ENCODE assay signal across 1 cellular context in the genomic region with DNA sequence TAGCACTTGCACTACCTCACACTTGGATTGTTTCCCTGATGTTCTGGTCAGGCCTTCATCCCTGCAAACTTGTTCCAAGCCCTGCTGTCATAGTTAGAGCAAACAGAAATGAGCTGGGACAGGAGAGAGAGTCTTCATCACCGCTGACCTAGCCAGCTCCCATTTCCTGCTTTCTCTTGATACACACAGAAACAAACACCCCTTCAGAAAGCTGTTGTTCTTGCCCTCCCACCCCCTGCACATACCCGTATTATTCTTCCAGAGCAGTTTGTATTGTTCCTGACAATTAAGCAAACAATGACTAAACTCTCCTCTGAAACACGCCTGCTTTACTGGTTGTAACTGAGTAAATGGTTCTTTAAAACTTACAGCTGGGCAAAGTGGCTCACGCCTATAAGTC.
TF ChIP-seq lines count a peak whose summit lies in the region.

No MANE protein-coding gene starts in this region.

TF ChIP-seq in GM23338, 12 proteins besides CTCF, POLR2A, EP300 and RAD21 (continued from another document):
- TF ChIP-seq, protein P1, sequence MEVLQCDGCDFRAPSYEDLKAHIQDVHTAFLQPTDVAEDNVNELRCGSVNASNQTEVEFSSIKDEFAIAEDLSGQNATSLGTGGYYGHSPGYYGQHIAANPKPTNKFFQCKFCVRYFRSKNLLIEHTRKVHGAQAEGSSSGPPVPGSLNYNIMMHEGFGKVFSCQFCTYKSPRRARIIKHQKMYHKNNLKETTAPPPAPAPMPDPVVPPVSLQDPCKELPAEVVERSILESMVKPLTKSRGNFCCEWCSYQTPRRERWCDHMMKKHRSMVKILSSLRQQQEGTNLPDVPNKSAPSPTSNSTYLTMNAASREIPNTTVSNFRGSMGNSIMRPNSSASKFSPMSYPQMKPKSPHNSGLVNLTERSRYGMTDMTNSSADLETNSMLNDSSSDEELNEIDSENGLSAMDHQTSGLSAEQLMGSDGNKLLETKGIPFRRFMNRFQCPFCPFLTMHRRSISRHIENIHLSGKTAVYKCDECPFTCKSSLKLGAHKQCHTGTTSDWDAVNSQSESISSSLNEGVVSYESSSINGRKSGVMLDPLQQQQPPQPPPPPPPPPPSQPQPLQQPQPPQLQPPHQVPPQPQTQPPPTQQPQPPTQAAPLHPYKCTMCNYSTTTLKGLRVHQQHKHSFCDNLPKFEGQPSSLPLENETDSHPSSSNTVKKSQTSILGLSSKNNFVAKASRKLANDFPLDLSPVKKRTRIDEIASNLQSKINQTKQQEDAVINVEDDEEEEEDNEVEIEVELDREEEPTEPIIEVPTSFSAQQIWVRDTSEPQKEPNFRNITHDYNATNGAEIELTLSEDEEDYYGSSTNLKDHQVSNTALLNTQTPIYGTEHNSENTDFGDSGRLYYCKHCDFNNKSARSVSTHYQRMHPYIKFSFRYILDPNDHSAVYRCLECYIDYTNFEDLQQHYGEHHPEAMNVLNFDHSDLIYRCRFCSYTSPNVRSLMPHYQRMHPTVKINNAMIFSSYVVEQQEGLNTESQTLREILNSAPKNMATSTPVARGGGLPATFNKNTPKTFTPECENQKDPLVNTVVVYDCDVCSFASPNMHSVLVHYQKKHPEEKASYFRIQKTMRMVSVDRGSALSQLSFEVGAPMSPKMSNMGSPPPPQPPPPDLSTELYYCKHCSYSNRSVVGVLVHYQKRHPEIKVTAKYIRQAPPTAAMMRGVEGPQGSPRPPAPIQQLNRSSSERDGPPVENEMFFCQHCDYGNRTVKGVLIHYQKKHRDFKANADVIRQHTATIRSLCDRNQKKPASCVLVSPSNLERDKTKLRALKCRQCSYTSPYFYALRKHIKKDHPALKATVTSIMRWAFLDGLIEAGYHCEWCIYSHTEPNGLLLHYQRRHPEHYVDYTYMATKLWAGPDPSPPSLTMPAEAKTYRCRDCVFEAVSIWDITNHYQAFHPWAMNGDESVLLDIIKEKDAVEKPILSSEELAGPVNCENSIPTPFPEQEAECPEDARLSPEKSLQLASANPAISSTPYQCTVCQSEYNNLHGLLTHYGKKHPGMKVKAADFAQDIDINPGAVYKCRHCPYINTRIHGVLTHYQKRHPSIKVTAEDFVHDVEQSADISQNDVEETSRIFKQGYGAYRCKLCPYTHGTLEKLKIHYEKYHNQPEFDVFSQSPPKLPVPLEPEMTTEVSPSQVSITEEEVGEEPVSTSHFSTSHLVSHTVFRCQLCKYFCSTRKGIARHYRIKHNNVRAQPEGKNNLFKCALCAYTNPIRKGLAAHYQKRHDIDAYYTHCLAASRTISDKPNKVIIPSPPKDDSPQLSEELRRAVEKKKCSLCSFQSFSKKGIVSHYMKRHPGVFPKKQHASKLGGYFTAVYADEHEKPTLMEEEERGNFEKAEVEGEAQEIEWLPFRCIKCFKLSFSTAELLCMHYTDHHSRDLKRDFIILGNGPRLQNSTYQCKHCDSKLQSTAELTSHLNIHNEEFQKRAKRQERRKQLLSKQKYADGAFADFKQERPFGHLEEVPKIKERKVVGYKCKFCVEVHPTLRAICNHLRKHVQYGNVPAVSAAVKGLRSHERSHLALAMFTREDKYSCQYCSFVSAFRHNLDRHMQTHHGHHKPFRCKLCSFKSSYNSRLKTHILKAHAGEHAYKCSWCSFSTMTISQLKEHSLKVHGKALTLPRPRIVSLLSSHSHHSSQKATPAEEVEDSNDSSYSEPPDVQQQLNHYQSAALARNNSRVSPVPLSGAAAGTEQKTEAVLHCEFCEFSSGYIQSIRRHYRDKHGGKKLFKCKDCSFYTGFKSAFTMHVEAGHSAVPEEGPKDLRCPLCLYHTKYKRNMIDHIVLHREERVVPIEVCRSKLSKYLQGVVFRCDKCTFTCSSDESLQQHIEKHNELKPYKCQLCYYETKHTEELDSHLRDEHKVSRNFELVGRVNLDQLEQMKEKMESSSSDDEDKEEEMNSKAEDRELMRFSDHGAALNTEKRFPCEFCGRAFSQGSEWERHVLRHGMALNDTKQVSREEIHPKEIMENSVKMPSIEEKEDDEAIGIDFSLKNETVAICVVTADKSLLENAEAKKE (CRISPR knock-in tag; IDR thresholded peaks at IDR 0.05) = no peak
- TF ChIP-seq EZH2 (IDR thresholded peaks at IDR 0.05; ENCODE audit: low read depth, unreplicated experiment) = no peak
TF ChIP-seq in GM23338: peak in this region for 0.
